In genomic region chr22:48940988-48941902, GRCh38 we compare ENCODE assay signal across 34 cellular contexts.
DNase-seq lines count a peak whose midpoint lies in the region; ATAC-seq and TF ChIP-seq lines count a peak whose summit lies in the region.
"Had no signal": no experiment of that assay in that cellular context is flagged by ENCODE, and none has a peak within 500 bp of the region (broad histone marks: within the 10 kb centered on the region; RNA-seq: fewer than 3 reads in every experiment).

No MANE protein-coding gene starts in this region.

- H3K27ac ChIP-seq in sigmoid colon, result no peak overlapping the region
- H3K27ac ChIP-seq: adrenal gland, C4-2B, hepatocyte, HL-60, right lobe of liver had no signal

- no peak for TF ChIP-seq POLR2A in sigmoid colon (IDR thresholded peaks at IDR 0.05)

- H3K27ac Mint-ChIP-seq in immature natural killer cell, result no peak overlapping the region
- H3K27ac Mint-ChIP-seq: activated T-cell treated with anti-CD3 and anti-CD28 coated beads, Interleukin-2, amount 50 U/mL, for 72 hours; progenitor cell of endocrine pancreas; stimulated activated memory B cell treated with anti-CD40 and anti-IgM and Interleukin-4, amounts not matched to agents 10 μg/mL and 1 μg/mL and 100 μg/mL, for 72 hours had no signal

- no peak for ATAC-seq in left lobe of liver
- ATAC-seq: activated T-cell treated with anti-CD3 and anti-CD28 coated beads, Interleukin-2, amount 50 U/mL, for 72 hours; left cardiac atrium; Panc1; right lobe of liver; SK-N-SH treated with all-trans-retinoic acid at 6 μM for 48 hours; stimulated activated memory B cell treated with anti-CD40 and anti-IgM and Interleukin-4, amounts not matched to agents 10 μg/mL and 1 μg/mL and 100 μg/mL, for 72 hours had no signal

- no peak for TF ChIP-seq CTCF in sigmoid colon (IDR thresholded peaks at IDR 0.05)

- TF ChIP-seq EP300 in sigmoid colon (IDR thresholded peaks at IDR 0.05), result no peak

- H3K4me1 ChIP-seq in sigmoid colon, result no peaks in the 10 kb centered on the region
- H3K4me1 ChIP-seq: adrenal gland, Caco-2, HAP-1, right lobe of liver had no signal

- no peaks in the 10 kb centered on the region for H3K9me3 ChIP-seq in sigmoid colon
- H3K9me3 ChIP-seq: adrenal gland, Caco-2, HAP-1, right lobe of liver had no signal

- no peaks in the 10 kb centered on the region for H3K9me3 Mint-ChIP-seq in immature natural killer cell
- H3K9me3 Mint-ChIP-seq: central memory CD8-positive, alpha-beta T cell had no signal

- H3K4me1 Mint-ChIP-seq in immature natural killer cell, result no peaks in the 10 kb centered on the region
- H3K4me1 Mint-ChIP-seq: central memory CD8-positive, alpha-beta T cell; stimulated activated memory B cell treated with anti-CD40 and anti-IgM and Interleukin-4, amounts not matched to agents 10 μg/mL and 1 μg/mL and 100 μg/mL, for 72 hours had no signal

- DNase-seq in NCI-H2171 treated with DMSO at 0.1 percent for 48 hours (lab: John Stamatoyannopoulos, UW), result peak; percentile 29
- no peak for DNase-seq in NCI-H2171 (lab: John Stamatoyannopoulos, UW)
- peak; percentile 35 for DNase-seq in H7
- DNase-seq in left lobe of liver (ENCODE audit: low spot score), result peak; percentile 29
- DNase-seq in sigmoid colon, result peak; percentile 39
- no peak for DNase-seq in DMS53 (lab: John Stamatoyannopoulos, UW)
- no peak for DNase-seq in immature natural killer cell
- DNase-seq in hepatic stellate cell (ENCODE audit: low spot score), result no peak
- DNase-seq: 8988T; activated CD4-positive, alpha-beta T cell treated with anti-CD3 and anti-CD28 coated beads for 1 hour; activated naive CD4-positive, alpha-beta T cell treated with Interleukin-2 at 50 U/mL for 16 hours; activated T-cell treated with anti-CD3 and anti-CD28 coated beads, Interleukin-2, amount 50 U/mL, for 72 hours; Caco-2; DMS79; left cardiac atrium; mesendoderm; MM.1S; NCI-H2029 treated with DMSO at 0.1 percent for 48 hours; NCI-H2227 treated with DMSO at 0.1 percent for 48 hours; NCI-H69; Right ventricle myocardium superior; substantia nigra; T-helper 2 cell had no signal

- H3K36me3 Mint-ChIP-seq in immature natural killer cell, result no peaks in the 10 kb centered on the region
- H3K36me3 Mint-ChIP-seq: stimulated activated memory B cell treated with anti-CD40 and anti-IgM and Interleukin-4, amounts not matched to agents 10 μg/mL and 1 μg/mL and 100 μg/mL, for 72 hours had no signal

- no peak overlapping the region for H3K4me3 ChIP-seq in H7 (ENCODE audit: insufficient read depth, low read depth, low read length)
- no peak overlapping the region for H3K4me3 ChIP-seq in sigmoid colon
- H3K4me3 ChIP-seq: adrenal gland, HAP-1, hepatocyte, right lobe of liver had no signal

- intact Hi-C loops in sigmoid colon (cut with DNase I), result no loop called here

- no peak overlapping the region for H3K4me3 Mint-ChIP-seq in immature natural killer cell
- H3K4me3 Mint-ChIP-seq: activated T-cell treated with anti-CD3 and anti-CD28 coated beads, Interleukin-2, amount 50 U/mL, for 72 hours; central memory CD8-positive, alpha-beta T cell; stimulated activated memory B cell treated with anti-CD40 and anti-IgM and Interleukin-4, amounts not matched to agents 10 μg/mL and 1 μg/mL and 100 μg/mL, for 72 hours had no signal

- H3K27me3 Mint-ChIP-seq in immature natural killer cell (ENCODE audit: low read depth in 3 of 3), result peaks cover 0 to 8% (median 1%) of the 10 kb centered on the region in 3 donors
- H3K27me3 Mint-ChIP-seq: central memory CD8-positive, alpha-beta T cell had no signal

- H3K36me3 ChIP-seq in H7 (replicated peaks; ENCODE audit: control insufficient read depth, insufficient read depth, low read length) (no peaks in the 10 kb centered on the region), sigmoid colon (no peaks in the 10 kb centered on the region)
- H3K36me3 ChIP-seq: adrenal gland, HAP-1, right lobe of liver had no signal

- WGBS in sigmoid colon, 2 donors, result 66 to 75% methylated on average over 24 of the region's 24 CpGs

- H3K27me3 ChIP-seq in H7 (ENCODE audit: control insufficient read depth, insufficient read depth, low read length), result no peaks in the 10 kb centered on the region
- peaks cover 0 to 21% (median 0%) of the 10 kb centered on the region in 3 donors for H3K27me3 ChIP-seq in sigmoid colon
- H3K27me3 ChIP-seq: adrenal gland, hepatocyte had no signal

Comparison
In these comparisons a context has a peak if more than half of its experiments do, and no peak if none do; other contexts are left out.
1. DNase-seq: peak in NCI-H2171 treated with DMSO at 0.1 percent for 48 hours (single experiment), H7 (single experiment), left lobe of liver (single experiment) and sigmoid colon (single experiment); none in NCI-H2171 (single experiment), DMS53 (single experiment), immature natural killer cell (0 of 3) and hepatic stellate cell (single experiment).